ENCODE assay signal across 25 cellular contexts in the genomic region with DNA sequence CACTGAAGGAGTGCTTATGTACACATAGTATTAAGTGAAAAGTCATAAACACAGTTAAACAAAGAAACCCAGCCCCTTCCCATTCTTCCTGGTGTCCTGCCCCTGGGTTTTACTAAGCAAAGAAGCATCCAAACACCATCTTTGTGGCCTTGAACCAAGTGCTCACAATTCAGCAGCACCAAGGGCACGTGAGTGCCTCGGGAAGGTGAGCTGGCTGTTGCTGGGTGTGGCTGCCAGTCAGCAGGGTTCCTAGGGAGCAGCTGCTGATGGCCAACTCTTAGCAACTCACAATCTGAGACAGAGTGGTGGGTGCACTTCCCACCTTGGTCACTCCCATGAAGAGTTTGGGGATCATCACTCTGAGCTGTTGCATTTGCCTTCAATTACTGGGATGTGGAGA.
DNase-seq lines count a peak whose midpoint lies in the region; ATAC-seq and TF ChIP-seq lines count a peak whose summit lies in the region.
"Had no signal": no experiment of that assay in that cellular context is flagged by ENCODE, and none has a peak within 500 bp of the region (broad histone marks: within the 10 kb centered on the region; RNA-seq: fewer than 3 reads in every experiment).

No MANE protein-coding gene starts in this region.

- intact Hi-C loops in natural killer cell (cut with micrococcal nuclease) = no loop called here

- no peak overlapping the region for H3K4me3 Mint-ChIP-seq in natural killer cell
- H3K4me3 Mint-ChIP-seq in natural killer cell treated with Interleukin-12 subunit alpha and Interleukin-12 subunit beta and Interleukin-15 and Interleukin-18, amount 100 ng/mL, for 72 hours = no peak overlapping the region
- H3K4me3 Mint-ChIP-seq: GM23338, HFFc6 had no signal

- no peak for TF ChIP-seq CTCF in natural killer cell (IDR thresholded peaks at IDR 0.05)
- no peak for TF ChIP-seq CTCF in foreskin keratinocyte (conservative IDR thresholded peaks at IDR 0.05)

- H3K27ac ChIP-seq in foreskin keratinocyte = no peak overlapping the region
- H3K27ac ChIP-seq: brain microvascular endothelial cell, heart right ventricle, RWPE1 had no signal

- no peaks in the 10 kb centered on the region for H3K27me3 Mint-ChIP-seq in natural killer cell (ENCODE audit: low read depth in 2 of 2)
- no peaks in the 10 kb centered on the region for H3K27me3 Mint-ChIP-seq in natural killer cell treated with Interleukin-12 subunit alpha and Interleukin-12 subunit beta and Interleukin-15 and Interleukin-18, amount 100 ng/mL, for 72 hours
- H3K27me3 Mint-ChIP-seq: CD4-positive, CD25-positive, alpha-beta regulatory T cell had no signal

- H3K4me1 Mint-ChIP-seq in natural killer cell = peaks cover 13 to 22% of the 10 kb centered on the region in 2 donors
- H3K4me1 Mint-ChIP-seq in natural killer cell treated with Interleukin-12 subunit alpha and Interleukin-12 subunit beta and Interleukin-15 and Interleukin-18, amount 100 ng/mL, for 72 hours (ENCODE audit: low read depth in 2 of 2) = peaks cover 13 to 24% of the 10 kb centered on the region in 2 donors
- H3K4me1 Mint-ChIP-seq: GM23338 had no signal

- no peaks in the 10 kb centered on the region for H3K27me3 ChIP-seq in foreskin keratinocyte
- H3K27me3 ChIP-seq: brain microvascular endothelial cell, heart right ventricle had no signal

- ATAC-seq in natural killer cell (no peak), foreskin keratinocyte (peak; percentile 16), GM18907 (IDR thresholded peaks at IDR 0.05; ENCODE audit: unreplicated experiment) (no peak)
- ATAC-seq in natural killer cell treated with Interleukin-12 subunit alpha and Interleukin-12 subunit beta and Interleukin-15 and Interleukin-18, amount 100 ng/mL, for 72 hours = no peak
- ATAC-seq: GM23338, heart right ventricle, sciatic nerve had no signal

- H3K4me1 ChIP-seq in foreskin keratinocyte = no peaks in the 10 kb centered on the region
- H3K4me1 ChIP-seq: heart right ventricle had no signal

- DNase-seq in NCI-H146 (lab: John Stamatoyannopoulos, UW) (peak; percentile 23), NCI-H146 treated with DMSO at 0.1 percent for 48 hours (lab: John Stamatoyannopoulos, UW; ENCODE audit: unreplicated experiment) (no peak), natural killer cell (no peak), foreskin keratinocyte (no peak), NAMALWA (ENCODE audit: low spot score) (no peak), kidney tubule cell (ENCODE audit: low spot score) (no peak)
- no peak for DNase-seq in natural killer cell treated with Interleukin-12 subunit alpha and Interleukin-12 subunit beta and Interleukin-15 and Interleukin-18, amount 100 ng/mL, for 72 hours (ENCODE audit: low spot score)
- DNase-seq: 8988T; activated CD8-positive, alpha-beta memory T cell treated with anti-CD3 and anti-CD28 coated beads for 24 hours; brain microvascular endothelial cell; CD4-positive, CD25-positive, alpha-beta regulatory T cell; heart right ventricle; HFFc6; KBM-7; kidney glomerular epithelial cell; NCI-H1417 treated with DMSO at 0.1 percent for 48 hours; NCI-H82; stimulated activated CD4-positive, alpha-beta T cell treated with anti-CD3 and anti-CD28 coated beads, Interleukin-12 subunit alpha, Interleukin-12 subunit beta, amount 100 ng/mL, for 4 hours; stimulated activated CD4-positive, alpha-beta T cell treated with anti-CD3 and anti-CD28 coated beads, Interleukin-4, amount 100 ng/mL, for 1 hour; substantia nigra; T-helper 1 cell had no signal

- H3K9me3 Mint-ChIP-seq in natural killer cell = no peaks in the 10 kb centered on the region
- no peaks in the 10 kb centered on the region for H3K9me3 Mint-ChIP-seq in natural killer cell treated with Interleukin-12 subunit alpha and Interleukin-12 subunit beta and Interleukin-15 and Interleukin-18, amount 100 ng/mL, for 72 hours
- H3K9me3 Mint-ChIP-seq: GM23338, HFFc6 had no signal

- peak overlapping the region; percentile 32 to 57 for H3K27ac Mint-ChIP-seq in natural killer cell
- no peak overlapping the region for H3K27ac Mint-ChIP-seq in natural killer cell treated with Interleukin-12 subunit alpha and Interleukin-12 subunit beta and Interleukin-15 and Interleukin-18, amount 100 ng/mL, for 72 hours
- H3K27ac Mint-ChIP-seq: GM23338, HFFc6 had no signal

- peaks cover 33% of the 10 kb centered on the region for H3K36me3 Mint-ChIP-seq in natural killer cell
- peaks cover 56% of the 10 kb centered on the region for H3K36me3 Mint-ChIP-seq in natural killer cell treated with Interleukin-12 subunit alpha and Interleukin-12 subunit beta and Interleukin-15 and Interleukin-18, amount 100 ng/mL, for 72 hours

Comparison
In these comparisons a context has a peak if more than half of its experiments do, and no peak if none do; other contexts are left out.
1. H3K27ac Mint-ChIP-seq: peak in natural killer cell (2 of 2); none in natural killer cell treated with Interleukin-12 subunit alpha and Interleukin-12 subunit beta and Interleukin-15 and Interleukin-18, amount 100 ng/mL, for 72 hours (0 of 2).